Comparison of ENCODE assay signal across 10 cellular contexts in the genomic region with DNA sequence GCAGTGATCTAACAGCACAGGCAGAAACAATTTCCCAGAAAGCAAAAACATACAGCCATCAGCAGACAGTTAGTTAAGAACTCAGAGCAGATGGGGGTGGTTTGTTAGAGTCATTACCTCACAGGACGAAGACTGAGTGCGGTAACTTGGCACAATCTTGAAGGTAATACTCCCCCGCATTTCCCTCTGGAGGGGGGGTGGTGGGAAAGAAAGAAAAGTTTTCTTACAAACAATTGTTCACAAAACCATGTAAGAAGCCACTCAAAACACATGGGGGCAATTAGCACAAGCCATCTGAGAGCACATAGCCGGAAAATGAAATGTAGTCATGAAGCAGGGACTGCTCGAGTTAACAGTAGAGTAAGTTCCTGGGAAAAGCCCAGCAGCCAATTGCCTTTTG.
DNase-seq lines count a peak whose midpoint lies in the region; ATAC-seq and TF ChIP-seq lines count a peak whose summit lies in the region.
"Had no signal": no experiment of that assay in that cellular context is flagged by ENCODE, and none has a peak within 500 bp of the region (broad histone marks: within the 10 kb centered on the region; RNA-seq: fewer than 3 reads in every experiment).

No MANE protein-coding gene starts in this region.

- H3K27me3 Mint-ChIP-seq in activated CD4-positive, alpha-beta T cell treated with anti-CD3 and anti-CD28 coated beads for 36 hours = no peaks in the 10 kb centered on the region
- H3K27me3 Mint-ChIP-seq in activated T-cell treated with anti-CD3 and anti-CD28 coated beads, Interleukin-2, amount 50 U/mL, for 24 hours = peaks cover 31% of the 10 kb centered on the region
- H3K27me3 Mint-ChIP-seq: progenitor cell of endocrine pancreas had no signal

- H3F3A ChIP-seq in PC-3 (ENCODE audit: low read length, unreplicated experiment) = no peaks in the 10 kb centered on the region

- CTCF ChIA-PET in activated CD4-positive, alpha-beta T cell treated with anti-CD3 and anti-CD28 coated beads for 36 hours (lab: Charles Lee) = no interaction called here
- CTCF ChIA-PET in PC-3 (lab: Charles Lee) = no interaction called here

- H3K9ac ChIP-seq in PC-3 (ENCODE audit: low read length) = no peak overlapping the region

- H3K4me3 ChIP-seq in hepatocyte (no peak overlapping the region), PC-3 (ENCODE audit: low read length) (no peak overlapping the region)

- no peaks in the 10 kb centered on the region for H3K79me2 ChIP-seq in hepatocyte
- H3K79me2 ChIP-seq in PC-3 (ENCODE audit: low read length) = no peaks in the 10 kb centered on the region

- H3K4me2 ChIP-seq in hepatocyte = no peak overlapping the region
- H3K4me2 ChIP-seq in PC-3 (ENCODE audit: low read length) = no peak overlapping the region

- H3K4me1 ChIP-seq in hepatocyte (ENCODE audit: insufficient read depth) = peaks cover 4% of the 10 kb centered on the region
- peaks cover 9% of the 10 kb centered on the region for H3K4me1 ChIP-seq in PC-3 (ENCODE audit: insufficient read depth, low read length)
- H3K4me1 ChIP-seq: BE2C had no signal

- no TSS peak for BruUV-seq in PC-3 (replicated peaks; lab: Mats Ljungman, UMichigan)

- H3K36me3 ChIP-seq in hepatocyte (replicated peaks; ENCODE audit: insufficient read depth, low read depth) (no peaks in the 10 kb centered on the region), PC-3 (ENCODE audit: low read depth, low read length) (no peaks in the 10 kb centered on the region)
- H3K36me3 ChIP-seq: BE2C had no signal

- intact Hi-C loops in activated CD4-positive, alpha-beta T cell treated with anti-CD3 and anti-CD28 coated beads for 36 hours (cut with DNase I, micrococcal nuclease) = loop anchor here (1.0 to 5.0 kb wide), 3 partner anchors 175 to 363 kb away; a partner anchor contains a TSS
- intact Hi-C loops in PC-3 (cut with micrococcal nuclease) = loop anchor here (2.0 to 5.0 kb wide), 2 partner anchors 201 to 218 kb away; no protein-coding TSS in a partner anchor

- H3K27me3 ChIP-seq in hepatocyte = no peaks in the 10 kb centered on the region
- no peaks in the 10 kb centered on the region for H3K27me3 ChIP-seq in PC-3 (ENCODE audit: low read length)
- H3K27me3 ChIP-seq: BE2C had no signal

- 60% methylated on average over 5 of the region's 5 CpGs for WGBS in hepatocyte (ENCODE audit: low lambda C conversion rate, missing lambda C conversion rate)

- no peak for ATAC-seq in activated CD4-positive, alpha-beta T cell treated with anti-CD3 and anti-CD28 coated beads for 36 hours
- peak; percentile 60 for ATAC-seq in stimulated activated naive CD8-positive, alpha-beta T cell treated with anti-CD3 and anti-CD28 coated beads, Interleukin-15, Interleukin-2, amounts not matched to agents 100 U/mL and 50 U/mL, for 24 hours
- ATAC-seq in PC-3 = no peak

- no peak overlapping the region for H2AFZ ChIP-seq in hepatocyte
- H2AFZ ChIP-seq in PC-3 (ENCODE audit: low read length) = no peak overlapping the region

- TF ChIP-seq CTCF in hepatocyte (IDR thresholded peaks at IDR 0.05; ENCODE audit: poor library complexity) = no peak
- no peak for TF ChIP-seq CTCF in PC-3 (conservative IDR thresholded peaks at IDR 0.05; ENCODE audit: low read depth, low read length)

- peak overlapping the region; percentile 69 for H3K27ac Mint-ChIP-seq in activated CD4-positive, alpha-beta T cell treated with anti-CD3 and anti-CD28 coated beads for 36 hours
- H3K27ac Mint-ChIP-seq in activated T-cell treated with anti-CD3 and anti-CD28 coated beads, Interleukin-2, amount 50 U/mL, for 24 hours = peak overlapping the region; percentile 88
- H3K27ac Mint-ChIP-seq: progenitor cell of endocrine pancreas had no signal

- H3K27ac ChIP-seq in hepatocyte (peak overlapping the region; percentile 17), PC-3 (ENCODE audit: low read length) (no peak overlapping the region)

- peak; percentile 38 for DNase-seq in activated CD4-positive, alpha-beta T cell treated with anti-CD3 and anti-CD28 coated beads for 36 hours
- no peak for DNase-seq in activated CD4-positive, alpha-beta T cell treated with anti-CD3 and anti-CD28 coated beads, Interleukin-2, amount 50 U/mL, for 1 hour
- no peak for DNase-seq in activated T-cell treated with anti-CD3 and anti-CD28 coated beads, Interleukin-2, amount 50 U/mL, for 24 hours
- DNase-seq in hepatocyte (ENCODE audit: low spot score) (peak; percentile 11), PC-3 (no peak), NCI-H82 (lab: John Stamatoyannopoulos, UW) (no peak), NCI-H510A treated with DMSO at 0.1 percent for 48 hours (lab: John Stamatoyannopoulos, UW) (no peak)
- peak; percentile 19 for DNase-seq in stimulated activated naive CD8-positive, alpha-beta T cell treated with anti-CD3 and anti-CD28 coated beads, Interleukin-15, Interleukin-2, amounts not matched to agents 100 U/mL and 50 U/mL, for 24 hours
- DNase-seq: BE2C had no signal

- no peak overlapping the region for H3K4me3 Mint-ChIP-seq in activated CD4-positive, alpha-beta T cell treated with anti-CD3 and anti-CD28 coated beads for 36 hours
- peak overlapping the region; percentile 18 for H3K4me3 Mint-ChIP-seq in activated T-cell treated with anti-CD3 and anti-CD28 coated beads, Interleukin-2, amount 50 U/mL, for 24 hours

- H4K20me1 ChIP-seq in hepatocyte (ENCODE audit: insufficient read depth, poor library complexity, severe bottlenecking) = no peaks in the 10 kb centered on the region
- no peaks in the 10 kb centered on the region for H4K20me1 ChIP-seq in PC-3 (ENCODE audit: low read length)

- H3K9me3 ChIP-seq in hepatocyte (ENCODE audit: low read depth) (no peaks in the 10 kb centered on the region), PC-3 (ENCODE audit: low read length) (no peaks in the 10 kb centered on the region)
- H3K9me3 ChIP-seq: BE2C had no signal

- H3K9me2 ChIP-seq in hepatocyte (replicated peaks; ENCODE audit: insufficient read depth) = no peaks in the 10 kb centered on the region
- no peaks in the 10 kb centered on the region for H3K9me2 ChIP-seq in PC-3 (replicated peaks; ENCODE audit: low read length)

- H3K9me3 Mint-ChIP-seq in activated CD4-positive, alpha-beta T cell treated with anti-CD3 and anti-CD28 coated beads for 36 hours (ENCODE audit: low read depth) = no peaks in the 10 kb centered on the region
- no peaks in the 10 kb centered on the region for H3K9me3 Mint-ChIP-seq in activated T-cell treated with anti-CD3 and anti-CD28 coated beads, Interleukin-2, amount 50 U/mL, for 24 hours

- no peaks in the 10 kb centered on the region for H3K36me3 Mint-ChIP-seq in activated CD4-positive, alpha-beta T cell treated with anti-CD3 and anti-CD28 coated beads for 36 hours (ENCODE audit: low read depth)
- H3K36me3 Mint-ChIP-seq in activated T-cell treated with anti-CD3 and anti-CD28 coated beads, Interleukin-2, amount 50 U/mL, for 24 hours (ENCODE audit: low read depth) = peaks cover 3% of the 10 kb centered on the region

- POLR2A ChIA-PET in activated CD4-positive, alpha-beta T cell treated with anti-CD3 and anti-CD28 coated beads for 36 hours (lab: Charles Lee) = no interaction called here
- POLR2A ChIA-PET in PC-3 (lab: Charles Lee; ENCODE audit: unreplicated experiment) = no interaction called here

- H3K4me1 Mint-ChIP-seq in activated CD4-positive, alpha-beta T cell treated with anti-CD3 and anti-CD28 coated beads for 36 hours = peaks cover 35% of the 10 kb centered on the region
- peaks cover 53% of the 10 kb centered on the region for H3K4me1 Mint-ChIP-seq in activated T-cell treated with anti-CD3 and anti-CD28 coated beads, Interleukin-2, amount 50 U/mL, for 24 hours (ENCODE audit: low read depth)

Comparison
In these comparisons a context has a peak if more than half of its experiments do, and no peak if none do; other contexts are left out.
1. DNase-seq: peak in activated CD4-positive, alpha-beta T cell treated with anti-CD3 and anti-CD28 coated beads for 36 hours (single experiment), hepatocyte (single experiment) and stimulated activated naive CD8-positive, alpha-beta T cell treated with anti-CD3 and anti-CD28 coated beads, Interleukin-15, Interleukin-2, amounts not matched to agents 100 U/mL and 50 U/mL, for 24 hours (single experiment); none in activated CD4-positive, alpha-beta T cell treated with anti-CD3 and anti-CD28 coated beads, Interleukin-2, amount 50 U/mL, for 1 hour (single experiment), activated T-cell treated with anti-CD3 and anti-CD28 coated beads, Interleukin-2, amount 50 U/mL, for 24 hours (single experiment), PC-3 (single experiment), NCI-H82 (single experiment) and NCI-H510A treated with DMSO at 0.1 percent for 48 hours (single experiment).